Comparison of ENCODE assay signal across 12 cellular contexts in the genomic region with DNA sequence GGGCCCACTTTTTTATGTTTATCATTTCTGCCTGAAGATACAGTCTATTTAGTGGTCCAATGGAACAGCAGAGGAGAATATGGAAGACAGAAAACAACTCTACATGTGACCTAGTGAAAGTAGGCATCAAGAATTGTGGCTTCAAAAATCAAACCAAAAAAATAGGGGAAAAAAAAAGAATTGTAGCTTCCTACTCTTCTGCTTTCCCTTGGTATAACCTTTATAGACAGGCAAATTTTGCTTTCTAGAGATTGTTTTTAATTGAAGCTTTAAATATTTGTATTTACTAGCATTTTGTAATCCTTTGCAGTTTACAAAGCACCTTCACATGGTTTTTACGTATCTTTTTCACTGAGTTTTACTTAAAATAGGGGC. TPM values are rescaled to one million over a fixed set of nuclear protein-coding genes. Genes with fewer than 3 reads are reported as not detected.
DNase-seq lines count a peak whose midpoint lies in the region; ATAC-seq and TF ChIP-seq lines count a peak whose summit lies in the region.
"Had no signal": no experiment of that assay in that cellular context is flagged by ENCODE, and none has a peak within 500 bp of the region (broad histone marks: within the 10 kb centered on the region; RNA-seq: fewer than 3 reads in every experiment).

No MANE protein-coding gene starts in this region.

- DNase-seq in PC-3 (no peak), spleen (no peak), HCEC 1CT (no peak), NCI-H510A treated with DMSO at 0.1 percent for 48 hours (lab: John Stamatoyannopoulos, UW) (no peak)
- no peak for DNase-seq in central memory CD8-positive, alpha-beta T cell (ENCODE audit: low spot score in 2 of 2)

- ATAC-seq in PC-3, result no peak
- no peak for ATAC-seq in central memory CD8-positive, alpha-beta T cell (replicated peaks; ENCODE audit: extremely low read depth, poor library complexity, severe bottlenecking)
- ATAC-seq in GM21737 (IDR thresholded peaks at IDR 0.05; ENCODE audit: unreplicated experiment), result no peak
- ATAC-seq: SK-N-SH treated with all-trans-retinoic acid at 6 μM for 48 hours had no signal

- H3K36me3 Mint-ChIP-seq in central memory CD8-positive, alpha-beta T cell (ENCODE audit: insufficient read depth), result peaks cover 13% of the 10 kb centered on the region

- H3K4me2 ChIP-seq in DOHH2 (ENCODE audit: low read length), result peak overlapping the region; percentile 72
- H3K4me2 ChIP-seq in PC-3 (ENCODE audit: low read length), result peak overlapping the region; percentile 76

- H4K20me1 ChIP-seq in DOHH2 (ENCODE audit: control insufficient read depth, insufficient read depth, low read depth, low read length), result no peaks in the 10 kb centered on the region
- H4K20me1 ChIP-seq in PC-3 (ENCODE audit: low read length), result no peaks in the 10 kb centered on the region

- POLR2A ChIA-PET in PC-3 (lab: Charles Lee; ENCODE audit: unreplicated experiment), result interaction anchor here (0.7 kb wide), 1 partner anchor 249 kb away, joined by 3 read pairs; no protein-coding TSS in a partner anchor

- CTCF ChIA-PET in PC-3 (lab: Charles Lee), result interaction anchor here (1.5 kb wide), 1 partner anchor 19 kb away, joined by 5 read pairs; no protein-coding TSS in a partner anchor

- H3K79me2 ChIP-seq in DOHH2 (ENCODE audit: control insufficient read depth, low read length), result peaks cover 7% of the 10 kb centered on the region
- H3K79me2 ChIP-seq in PC-3 (ENCODE audit: low read length), result peaks cover 29% of the 10 kb centered on the region

- 23 to 43% (median 32%) methylated on average over 1 of the region's 1 CpG for WGBS in spleen, 5 donors

- H3F3A ChIP-seq in DOHH2 (ENCODE audit: control insufficient read depth, insufficient read depth) (peaks cover 15% of the 10 kb centered on the region), PC-3 (ENCODE audit: low read length, unreplicated experiment) (peaks cover 17% of the 10 kb centered on the region)

- TF ChIP-seq POLR2A in spleen (IDR thresholded peaks at IDR 0.05), result no peak

- no peaks in the 10 kb centered on the region for H3K9me3 Mint-ChIP-seq in central memory CD8-positive, alpha-beta T cell
- H3K9me3 Mint-ChIP-seq: neural crest cell had no signal

- H3K9ac ChIP-seq in PC-3 (ENCODE audit: low read length), result peak overlapping the region; percentile 53

- peak overlapping the region; percentile 79 for H3K27ac Mint-ChIP-seq in central memory CD8-positive, alpha-beta T cell (ENCODE audit: low read depth)

- no peaks in the 10 kb centered on the region for H3K27me3 ChIP-seq in DOHH2 (ENCODE audit: control insufficient read depth, low read length)
- no peaks in the 10 kb centered on the region for H3K27me3 ChIP-seq in PC-3 (ENCODE audit: low read length)
- no peaks in the 10 kb centered on the region for H3K27me3 ChIP-seq in spleen (replicated peaks in 1 of 7)

- no peaks in the 10 kb centered on the region for H3K9me3 ChIP-seq in DOHH2 (ENCODE audit: control insufficient read depth, insufficient read depth, low read length)
- no peaks in the 10 kb centered on the region for H3K9me3 ChIP-seq in PC-3 (ENCODE audit: low read length)
- H3K9me3 ChIP-seq in spleen, result no peaks in the 10 kb centered on the region

- peaks cover 16% of the 10 kb centered on the region for H3K4me1 Mint-ChIP-seq in central memory CD8-positive, alpha-beta T cell

- TF ChIP-seq CTCF in DOHH2 (IDR thresholded peaks at IDR 0.05; ENCODE audit: low read depth, low read length, poor library complexity, severe bottlenecking), result no peak
- TF ChIP-seq CTCF in PC-3 (conservative IDR thresholded peaks at IDR 0.05; ENCODE audit: low read depth, low read length), result no peak
- TF ChIP-seq CTCF in spleen (IDR thresholded peaks at IDR 0.05 in 8 of 11, conservative IDR thresholded peaks at IDR 0.05 in 3 of 11), result no peak

- H3K9me2 ChIP-seq in DOHH2 (replicated peaks; ENCODE audit: control insufficient read depth, low read length) (no peaks in the 10 kb centered on the region), PC-3 (replicated peaks; ENCODE audit: low read length) (no peaks in the 10 kb centered on the region)

- H3K4me3 ChIP-seq in DOHH2 (ENCODE audit: low read length), result peak overlapping the region; percentile 54
- H3K4me3 ChIP-seq in PC-3 (ENCODE audit: low read length), result peak overlapping the region; percentile 31
- no peak overlapping the region for H3K4me3 ChIP-seq in spleen

- H3K27me3 Mint-ChIP-seq in central memory CD8-positive, alpha-beta T cell, result peaks cover 11% of the 10 kb centered on the region

- H3K27ac ChIP-seq in DOHH2 (ENCODE audit: low read depth, low read length) (peak overlapping the region; percentile 70), PC-3 (ENCODE audit: low read length) (peak overlapping the region; percentile 94), spleen (peak overlapping the region in 7 of 8 donors; percentile 60 to 87 (median 78))

- no peak overlapping the region for H2AFZ ChIP-seq in PC-3 (ENCODE audit: low read length)

- H3K4me1 ChIP-seq in DOHH2 (ENCODE audit: control insufficient read depth, low read length) (peaks cover 31% of the 10 kb centered on the region), PC-3 (ENCODE audit: insufficient read depth, low read length) (peaks cover 69% of the 10 kb centered on the region), spleen (peaks cover 3 to 76% (median 44%) of the 10 kb centered on the region in 6 donors)

- H3K36me3 ChIP-seq in DOHH2 (ENCODE audit: control insufficient read depth, low read length) (peaks cover 28% of the 10 kb centered on the region), PC-3 (ENCODE audit: low read depth, low read length) (no peaks in the 10 kb centered on the region), spleen (peaks cover 0 to 27% (median 8%) of the 10 kb centered on the region in 6 donors)

- intact Hi-C loops in PC-3 (cut with micrococcal nuclease), result loop anchor here (2.0 kb wide), 1 partner anchor 19 kb away; no protein-coding TSS in a partner anchor
- intact Hi-C loops in spleen (cut with DNase I; ENCODE audit: low total_unique reads), result no loop called here

- H3K4me3 Mint-ChIP-seq in central memory CD8-positive, alpha-beta T cell, result peak overlapping the region; percentile 43
- H3K4me3 Mint-ChIP-seq: neural crest cell had no signal

- BruUV-seq in PC-3 (replicated peaks; lab: Mats Ljungman, UMichigan), result TSS peak; percentile 76

RNA-seq across cellular contexts. Expression of a gene that starts 14.3 kb away (rescaled TPM):
- total RNA-seq in PC-3 (2014; rRNA removed) (4.1 and 5.2 TPM in 2 replicates), spleen (10 to 100 TPM in 5 of 7 donors, 1 to 10 TPM in 2; 7.7 to 14.1 (median 11.6) TPM)
- polyA plus RNA-seq in spleen, result 1 to 10 TPM; 2.5 to 3.1 (median 3.1) TPM

RNA-seq across cellular contexts. Expression of a gene that starts 32.9 kb away (rescaled TPM):
- total RNA-seq in PC-3 (2014; rRNA removed), result not detected in 2 replicates
- total RNA-seq in spleen, result 1 to 10 TPM in 6 of 7 donors, under 1 TPM in 1; 0.76 to 5.9 (median 1.8) TPM
- 1 to 10 TPM in 1 of 3 donors, under 1 TPM in 2; 0.44 to 1.2 (median 0.91) TPM for polyA plus RNA-seq in spleen
- total RNA-seq: fibroblast of lung, LHCN-M2, NCI-H460 had no signal
- polyA plus RNA-seq: fibroblast of lung had no signal

RNA-seq across cellular contexts. Expression of a gene that starts 42.8 kb away (rescaled TPM):
- total RNA-seq in PC-3 (2014; rRNA removed), result not detected in 2 replicates
- total RNA-seq in spleen, result not detected
- polyA plus RNA-seq in spleen, result not detected
- total RNA-seq: fibroblast of lung, LHCN-M2, NCI-H460, neural crest cell had no signal
- polyA plus RNA-seq: fibroblast of lung had no signal

RNA-seq across cellular contexts. Expression of a gene that starts 43.8 kb away (rescaled TPM):
- total RNA-seq in PC-3 (2014; rRNA removed), result 155 and 165 TPM in 2 replicates
- 10 to 100 TPM; 13.5 to 27.8 (median 19.6) TPM for total RNA-seq in spleen
- 100 to 1,000 TPM in 1 of 3 donors, 10 to 100 TPM in 2; 74.9 to 104 (median 80.3) TPM for polyA plus RNA-seq in spleen

RNA-seq across cellular contexts. Expression of a gene that starts 45.7 kb away (rescaled TPM):
- not detected in 2 replicates for total RNA-seq in PC-3 (2014; rRNA removed)
- total RNA-seq in spleen, result not detected
- polyA plus RNA-seq in spleen, result under 1 TPM; 0.26 to 0.43 (median 0.26) TPM
- total RNA-seq: fibroblast of lung, LHCN-M2, NCI-H460, neural crest cell had no signal
- polyA plus RNA-seq: fibroblast of lung had no signal

Comparison
In these comparisons a context has a peak if more than half of its experiments do, and no peak if none do; other contexts are left out.
1. H3K4me3 ChIP-seq: peak in DOHH2 (single experiment) and PC-3 (single experiment); none in spleen (0 of 8).
2. Peak in every context shown above with its lines, with median percentiles within 50 percentile points of each other: H3K27ac ChIP-seq.